In the genomic region with DNA sequence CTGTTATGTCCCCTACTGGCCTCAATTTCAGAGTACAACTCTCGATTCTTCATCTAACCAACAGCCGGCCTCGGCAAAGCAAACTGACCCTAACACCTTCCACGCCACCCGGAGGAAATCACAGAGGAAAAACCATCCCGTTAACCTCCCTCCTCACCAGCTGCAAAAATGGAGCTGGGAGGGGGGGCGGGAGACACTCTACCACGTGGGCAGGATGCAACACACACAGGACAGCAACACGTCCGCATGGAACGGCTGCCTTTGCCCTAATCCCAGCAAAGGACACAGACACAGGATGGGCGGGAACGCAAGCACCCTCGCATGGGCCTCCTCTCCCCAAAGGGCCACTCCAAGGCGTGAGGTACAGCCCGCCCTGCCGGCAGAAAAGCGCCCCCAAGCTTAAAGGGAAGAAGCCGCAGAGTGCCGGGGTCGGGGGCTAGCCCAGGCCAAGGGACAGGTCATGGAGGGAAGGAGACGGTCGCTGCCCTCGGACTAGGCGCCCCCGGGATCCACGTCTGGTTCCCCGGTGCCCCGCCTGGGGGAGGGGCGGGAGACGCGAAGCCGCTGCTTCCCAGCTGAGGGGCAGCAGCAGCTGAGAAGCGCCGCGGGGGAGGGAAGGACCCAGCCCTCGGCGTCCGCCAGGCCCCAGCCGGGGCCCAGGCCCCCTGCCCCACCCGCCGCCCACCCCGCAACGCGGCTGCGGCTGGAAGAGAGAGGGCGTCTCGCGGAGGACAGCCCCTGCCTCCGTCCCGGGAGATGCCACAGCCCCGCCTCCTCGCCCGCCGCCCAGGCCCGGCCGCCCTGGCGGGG, we compare ENCODE assay signal across 8 cellular contexts. TPM values are rescaled to one million over a fixed set of nuclear protein-coding genes. Genes with fewer than 3 reads are reported as not detected.
DNase-seq lines count a peak whose midpoint lies in the region; ATAC-seq and TF ChIP-seq lines count a peak whose summit lies in the region.

No MANE protein-coding gene starts in this region.

- H3K36me3 Mint-ChIP-seq in WTC11 = no peaks in the 10 kb centered on the region

- TF ChIP-seq CTCF in 22Rv1 (IDR thresholded peaks at IDR 0.05) (no peak), GM06990 (IDR thresholded peaks at IDR 0.05; ENCODE audit: insufficient read depth, low read length, poor library complexity, severe bottlenecking) (no peak), WTC11 (IDR thresholded peaks at IDR 0.05) (no peak), epithelial cell of esophagus (IDR thresholded peaks at IDR 0.05; ENCODE audit: insufficient read depth, low read depth, low read length, missing control alignments) (peak; percentile 2)

- CTCF ChIA-PET in WTC11 (lab: Charles Lee) = interaction anchor here (0.6 to 0.8 kb wide), 3 partner anchors 129 to 348 kb away, joined by 3 to 4 read pairs (median 3); a partner anchor contains a TSS

- POLR2A ChIA-PET in WTC11 (lab: Charles Lee) = interaction anchor here (0.8 kb wide), 1 partner anchor 431 kb away, joined by 3 read pairs; no protein-coding TSS in a partner anchor

- ATAC-seq in HG02588 (IDR thresholded peaks at IDR 0.05; ENCODE audit: unreplicated experiment) (peak; percentile 55), WTC11 (peak; percentile 49)

- H3K27ac Mint-ChIP-seq in WTC11 = peak overlapping the region; percentile 96; the same call in 1 of the 2 replicates

- peak overlapping the region; percentile 89 for H3K4me3 ChIP-seq in GM06990 (replicated peaks; ENCODE audit: low read depth, low read length)
- peak overlapping the region; percentile 91 for H3K4me3 ChIP-seq in epithelial cell of esophagus (ENCODE audit: low read length)

- H3K27me3 Mint-ChIP-seq in WTC11 (ENCODE audit: low read depth) = no peaks in the 10 kb centered on the region

- no peaks in the 10 kb centered on the region; the same call in 1 of the 2 replicates for H3K36me3 ChIP-seq in GM06990 (ENCODE audit: control insufficient read depth, insufficient read depth, low read length)

- H3K9me3 Mint-ChIP-seq in WTC11 = no peaks in the 10 kb centered on the region

- peak overlapping the region; percentile 96 for H3K27ac ChIP-seq in 22Rv1

- no peaks in the 10 kb centered on the region for H3K27me3 ChIP-seq in GM06990 (replicated peaks; ENCODE audit: control insufficient read depth, insufficient read depth, low read length)

- H3K4me3 Mint-ChIP-seq in WTC11 = peak overlapping the region; percentile 95

- peaks cover 40% of the 10 kb centered on the region for H3K4me1 Mint-ChIP-seq in WTC11

- DNase-seq in GM06990 (ENCODE audit: extremely low read depth, insufficient read length) (no peak), NAMALWA (ENCODE audit: low spot score) (peak; percentile 50), WTC11 (ENCODE audit: low spot score) (peak; percentile 60), epithelial cell of esophagus (ENCODE audit: low read depth) (peak; percentile 64), midbrain (lab: John Stamatoyannopoulos, UW) (peak; percentile 52)
- DNase-seq in stimulated activated naive CD4-positive, alpha-beta T cell treated with Interleukin-2 at 50 U/mL for 16 hours (lab: John Stamatoyannopoulos, UW) = peak; percentile 60

TF ChIP-seq in WTC11, 78 proteins besides CTCF, POLR2A, EP300 and RAD21 (continues in another document):
- TF ChIP-seq, protein P1, sequence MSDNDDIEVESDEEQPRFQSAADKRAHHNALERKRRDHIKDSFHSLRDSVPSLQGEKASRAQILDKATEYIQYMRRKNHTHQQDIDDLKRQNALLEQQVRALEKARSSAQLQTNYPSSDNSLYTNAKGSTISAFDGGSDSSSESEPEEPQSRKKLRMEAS (CRISPR knock-in tag; IDR thresholded peaks at IDR 0.05) = peak; percentile 57; the same call in 1 of the 2 replicates
- TF ChIP-seq, protein P2, sequence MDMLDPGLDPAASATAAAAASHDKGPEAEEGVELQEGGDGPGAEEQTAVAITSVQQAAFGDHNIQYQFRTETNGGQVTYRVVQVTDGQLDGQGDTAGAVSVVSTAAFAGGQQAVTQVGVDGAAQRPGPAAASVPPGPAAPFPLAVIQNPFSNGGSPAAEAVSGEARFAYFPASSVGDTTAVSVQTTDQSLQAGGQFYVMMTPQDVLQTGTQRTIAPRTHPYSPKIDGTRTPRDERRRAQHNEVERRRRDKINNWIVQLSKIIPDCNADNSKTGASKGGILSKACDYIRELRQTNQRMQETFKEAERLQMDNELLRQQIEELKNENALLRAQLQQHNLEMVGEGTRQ (CRISPR knock-in tag; IDR thresholded peaks at IDR 0.05) = peak; percentile 55; the same call in 1 of the 2 replicates
- TF ChIP-seq, protein P3, sequence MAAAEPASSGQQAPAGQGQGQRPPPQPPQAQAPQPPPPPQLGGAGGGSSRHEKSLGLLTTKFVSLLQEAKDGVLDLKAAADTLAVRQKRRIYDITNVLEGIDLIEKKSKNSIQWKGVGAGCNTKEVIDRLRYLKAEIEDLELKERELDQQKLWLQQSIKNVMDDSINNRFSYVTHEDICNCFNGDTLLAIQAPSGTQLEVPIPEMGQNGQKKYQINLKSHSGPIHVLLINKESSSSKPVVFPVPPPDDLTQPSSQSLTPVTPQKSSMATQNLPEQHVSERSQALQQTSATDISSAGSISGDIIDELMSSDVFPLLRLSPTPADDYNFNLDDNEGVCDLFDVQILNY (CRISPR knock-in tag; IDR thresholded peaks at IDR 0.05) = 0 out of 2 replicates have a peak, but pooled peaks have one; percentile 23
- TF ChIP-seq FOXK1 (CRISPR knock-in tag; IDR thresholded peaks at IDR 0.05) = peak; percentile 70
- TF ChIP-seq, protein P4, sequence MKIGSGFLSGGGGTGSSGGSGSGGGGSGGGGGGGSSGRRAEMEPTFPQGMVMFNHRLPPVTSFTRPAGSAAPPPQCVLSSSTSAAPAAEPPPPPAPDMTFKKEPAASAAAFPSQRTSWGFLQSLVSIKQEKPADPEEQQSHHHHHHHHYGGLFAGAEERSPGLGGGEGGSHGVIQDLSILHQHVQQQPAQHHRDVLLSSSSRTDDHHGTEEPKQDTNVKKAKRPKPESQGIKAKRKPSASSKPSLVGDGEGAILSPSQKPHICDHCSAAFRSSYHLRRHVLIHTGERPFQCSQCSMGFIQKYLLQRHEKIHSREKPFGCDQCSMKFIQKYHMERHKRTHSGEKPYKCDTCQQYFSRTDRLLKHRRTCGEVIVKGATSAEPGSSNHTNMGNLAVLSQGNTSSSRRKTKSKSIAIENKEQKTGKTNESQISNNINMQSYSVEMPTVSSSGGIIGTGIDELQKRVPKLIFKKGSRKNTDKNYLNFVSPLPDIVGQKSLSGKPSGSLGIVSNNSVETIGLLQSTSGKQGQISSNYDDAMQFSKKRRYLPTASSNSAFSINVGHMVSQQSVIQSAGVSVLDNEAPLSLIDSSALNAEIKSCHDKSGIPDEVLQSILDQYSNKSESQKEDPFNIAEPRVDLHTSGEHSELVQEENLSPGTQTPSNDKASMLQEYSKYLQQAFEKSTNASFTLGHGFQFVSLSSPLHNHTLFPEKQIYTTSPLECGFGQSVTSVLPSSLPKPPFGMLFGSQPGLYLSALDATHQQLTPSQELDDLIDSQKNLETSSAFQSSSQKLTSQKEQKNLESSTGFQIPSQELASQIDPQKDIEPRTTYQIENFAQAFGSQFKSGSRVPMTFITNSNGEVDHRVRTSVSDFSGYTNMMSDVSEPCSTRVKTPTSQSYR (CRISPR knock-in tag; IDR thresholded peaks at IDR 0.05) = peak; percentile 39; the same call in 1 of the 2 replicates
- no peak for TF ChIP-seq IRF2 (CRISPR knock-in tag; IDR thresholded peaks at IDR 0.05; ENCODE audit: borderline replicate concordance, low read depth)
- TF ChIP-seq, protein P5, sequence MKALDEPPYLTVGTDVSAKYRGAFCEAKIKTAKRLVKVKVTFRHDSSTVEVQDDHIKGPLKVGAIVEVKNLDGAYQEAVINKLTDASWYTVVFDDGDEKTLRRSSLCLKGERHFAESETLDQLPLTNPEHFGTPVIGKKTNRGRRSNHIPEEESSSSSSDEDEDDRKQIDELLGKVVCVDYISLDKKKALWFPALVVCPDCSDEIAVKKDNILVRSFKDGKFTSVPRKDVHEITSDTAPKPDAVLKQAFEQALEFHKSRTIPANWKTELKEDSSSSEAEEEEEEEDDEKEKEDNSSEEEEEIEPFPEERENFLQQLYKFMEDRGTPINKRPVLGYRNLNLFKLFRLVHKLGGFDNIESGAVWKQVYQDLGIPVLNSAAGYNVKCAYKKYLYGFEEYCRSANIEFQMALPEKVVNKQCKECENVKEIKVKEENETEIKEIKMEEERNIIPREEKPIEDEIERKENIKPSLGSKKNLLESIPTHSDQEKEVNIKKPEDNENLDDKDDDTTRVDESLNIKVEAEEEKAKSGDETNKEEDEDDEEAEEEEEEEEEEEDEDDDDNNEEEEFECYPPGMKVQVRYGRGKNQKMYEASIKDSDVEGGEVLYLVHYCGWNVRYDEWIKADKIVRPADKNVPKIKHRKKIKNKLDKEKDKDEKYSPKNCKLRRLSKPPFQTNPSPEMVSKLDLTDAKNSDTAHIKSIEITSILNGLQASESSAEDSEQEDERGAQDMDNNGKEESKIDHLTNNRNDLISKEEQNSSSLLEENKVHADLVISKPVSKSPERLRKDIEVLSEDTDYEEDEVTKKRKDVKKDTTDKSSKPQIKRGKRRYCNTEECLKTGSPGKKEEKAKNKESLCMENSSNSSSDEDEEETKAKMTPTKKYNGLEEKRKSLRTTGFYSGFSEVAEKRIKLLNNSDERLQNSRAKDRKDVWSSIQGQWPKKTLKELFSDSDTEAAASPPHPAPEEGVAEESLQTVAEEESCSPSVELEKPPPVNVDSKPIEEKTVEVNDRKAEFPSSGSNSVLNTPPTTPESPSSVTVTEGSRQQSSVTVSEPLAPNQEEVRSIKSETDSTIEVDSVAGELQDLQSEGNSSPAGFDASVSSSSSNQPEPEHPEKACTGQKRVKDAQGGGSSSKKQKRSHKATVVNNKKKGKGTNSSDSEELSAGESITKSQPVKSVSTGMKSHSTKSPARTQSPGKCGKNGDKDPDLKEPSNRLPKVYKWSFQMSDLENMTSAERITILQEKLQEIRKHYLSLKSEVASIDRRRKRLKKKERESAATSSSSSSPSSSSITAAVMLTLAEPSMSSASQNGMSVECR (CRISPR knock-in tag; IDR thresholded peaks at IDR 0.05; ENCODE audit: borderline replicate concordance) = 0 out of 2 replicates have a peak, but pooled peaks have one; percentile 41

RNA-seq across cellular contexts. Expression of a gene that starts 0.6 kb away (rescaled TPM):
- total RNA-seq in WTC11 (2021) = 38.6 to 43.3 TPM (median 40.7 TPM) in 3 replicates

RNA-seq across cellular contexts. Expression of a gene that starts 46.1 kb away (rescaled TPM):
- total RNA-seq in WTC11 (2021) = 8.3 to 17.3 TPM (median 15.9 TPM) in 3 replicates
